20 cellular contexts compared by ENCODE assay signal in genomic region chr16:85754403-85754802, GRCh38. TPM values are rescaled to one million over a fixed set of nuclear protein-coding genes. Genes with fewer than 3 reads are reported as not detected.
A peak's percentile ranks its signal among the peaks of the same experiment; 100 is the strongest.
DNase-seq lines count a peak whose midpoint lies in the region; ATAC-seq and TF ChIP-seq lines count a peak whose summit lies in the region.
"Had no signal": no experiment of that assay in that cellular context is flagged by ENCODE, and none has a peak within 500 bp of the region (broad histone marks: within the 10 kb centered on the region; RNA-seq: fewer than 3 reads in every experiment).

No MANE protein-coding gene starts in this region.

- H3K4me3 ChIP-seq in OCI-LY1 (ENCODE audit: low read depth, low read length, poor library complexity, severe bottlenecking) = no peak overlapping the region
- H3K4me3 ChIP-seq in smooth muscle cell = no peak overlapping the region
- H3K4me3 ChIP-seq: A549, K562, ovary, stomach had no signal

- H3K79me2 ChIP-seq in OCI-LY1 (ENCODE audit: insufficient read depth, low read length) (no peaks in the 10 kb centered on the region), smooth muscle cell (ENCODE audit: low read depth) (no peaks in the 10 kb centered on the region)

- 76% methylated on average over 7 of the region's 7 CpGs for WGBS in smooth muscle cell (ENCODE audit: low lambda C conversion rate)

- H3K4me2 ChIP-seq in OCI-LY1 (ENCODE audit: low read length) (no peak overlapping the region), smooth muscle cell (no peak overlapping the region)
- H3K4me2 ChIP-seq: A549 had no signal

- H3K9ac ChIP-seq in OCI-LY1 (ENCODE audit: low read length) (no peak overlapping the region), smooth muscle cell (ENCODE audit: low read depth) (no peak overlapping the region)

- H3K27me3 Mint-ChIP-seq in mesothelial cell of epicardium (ENCODE audit: low read depth) = peaks cover 12% of the 10 kb centered on the region

- H3K9me3 ChIP-seq in OCI-LY1 (ENCODE audit: low read length) = no peaks in the 10 kb centered on the region
- H3K9me3 ChIP-seq in smooth muscle cell (replicated peaks; ENCODE audit: low read depth) = no peaks in the 10 kb centered on the region
- H3K9me3 ChIP-seq: A549, ovary, stomach had no signal

- peak overlapping the region; percentile 32 for H3K27ac ChIP-seq in OCI-LY1 (ENCODE audit: low read depth, low read length, poor library complexity, severe bottlenecking)
- H3K27ac ChIP-seq in smooth muscle cell (ENCODE audit: low read depth) = no peak overlapping the region
- H3K27ac ChIP-seq: A549, ovary had no signal

- peaks cover 36% of the 10 kb centered on the region for H3K4me1 Mint-ChIP-seq in mesothelial cell of epicardium

- no peak overlapping the region for H2AFZ ChIP-seq in OCI-LY1 (ENCODE audit: low read length)
- H2AFZ ChIP-seq in smooth muscle cell (ENCODE audit: low read depth) = no peak overlapping the region

- H3K36me3 ChIP-seq in OCI-LY1 (ENCODE audit: insufficient read depth, low read length) = no peaks in the 10 kb centered on the region
- no peaks in the 10 kb centered on the region for H3K36me3 ChIP-seq in smooth muscle cell (ENCODE audit: low read depth)
- H3K36me3 ChIP-seq: ovary, stomach had no signal

- H4K20me1 ChIP-seq in OCI-LY1 (ENCODE audit: insufficient read depth, low read length) = no peaks in the 10 kb centered on the region
- H4K20me1 ChIP-seq in smooth muscle cell (ENCODE audit: low read depth) = no peaks in the 10 kb centered on the region

- H3K9me2 ChIP-seq in OCI-LY1 (ENCODE audit: low read depth, low read length) = no peaks in the 10 kb centered on the region

- ATAC-seq in GM18505 (IDR thresholded peaks at IDR 0.05; ENCODE audit: unreplicated experiment) = no peak
- ATAC-seq: A549, K562, left cardiac atrium, WTC11 had no signal

- H3F3A ChIP-seq in OCI-LY1 (ENCODE audit: insufficient read depth, low read length) (peaks cover 4% of the 10 kb centered on the region; the same call in 1 of the 2 replicates), smooth muscle cell (ENCODE audit: low read depth) (peaks cover 5% of the 10 kb centered on the region)

- DNase-seq in NCI-H2171 treated with DMSO at 0.1 percent for 48 hours (lab: John Stamatoyannopoulos, UW) (peak; percentile 20), NCI-H2171 (lab: John Stamatoyannopoulos, UW) (no peak), MV-4-11 (lab: John Stamatoyannopoulos, UW) (peak; percentile 41), mesothelial cell of epicardium (ENCODE audit: low spot score in 2 of 2, unreplicated experiment in 2 of 2) (no peak), UCSD-AML1 (lab: John Stamatoyannopoulos, UW; ENCODE audit: unreplicated experiment) (no peak), smooth muscle cell (lab: John Stamatoyannopoulos, UW; ENCODE audit: unreplicated experiment) (no peak)
- DNase-seq: activated effector memory CD4-positive, alpha-beta T cell treated with Interleukin-2 at 50 U/mL for 16 hours; amniotic stem cell; CD4-positive, alpha-beta memory T cell; cerebellar nuclear complex; left cardiac atrium; NCI-H1694; ovary; stomach; SW 1271 had no signal

- H3K9me3 Mint-ChIP-seq in mesothelial cell of epicardium = no peaks in the 10 kb centered on the region
- H3K9me3 Mint-ChIP-seq: CD4-positive, alpha-beta memory T cell; WTC11 had no signal

- TF ChIP-seq CTCF in OCI-LY1 (IDR thresholded peaks at IDR 0.05; ENCODE audit: low read length) (no peak), mesothelial cell of epicardium (IDR thresholded peaks at IDR 0.05; ENCODE audit: unreplicated experiment) (no peak), smooth muscle cell (IDR thresholded peaks at IDR 0.05; ENCODE audit: borderline replicate concordance, insufficient read depth, poor library complexity, severe bottlenecking) (no peak)

- H3K36me3 Mint-ChIP-seq in mesothelial cell of epicardium = no peaks in the 10 kb centered on the region
- H3K36me3 Mint-ChIP-seq: CD4-positive, alpha-beta memory T cell; WTC11 had no signal

- peaks cover 88% of the 10 kb centered on the region for H3K4me1 ChIP-seq in OCI-LY1 (ENCODE audit: insufficient read depth, low read length, severe bottlenecking)
- H3K4me1 ChIP-seq in smooth muscle cell (ENCODE audit: low read depth) = peaks cover 23% of the 10 kb centered on the region

- H3K27me3 ChIP-seq in OCI-LY1 (ENCODE audit: insufficient read depth, low read length) (peaks cover 9% of the 10 kb centered on the region; the same call in 1 of the 2 replicates), smooth muscle cell (ENCODE audit: low read depth) (peaks cover 26% of the 10 kb centered on the region)
- H3K27me3 ChIP-seq: ovary had no signal

- H3K4me3 Mint-ChIP-seq in mesothelial cell of epicardium = no peak overlapping the region
- H3K4me3 Mint-ChIP-seq: CD4-positive, alpha-beta memory T cell; WTC11 had no signal

- no peak for TF ChIP-seq POLR2A in GM18505 (IDR thresholded peaks at IDR 0.05; ENCODE audit: borderline replicate concordance, extremely low read depth, insufficient read depth, insufficient read length)

- H3K27ac Mint-ChIP-seq in mesothelial cell of epicardium = peak overlapping the region; percentile 47
- H3K27ac Mint-ChIP-seq: CD4-positive, alpha-beta memory T cell; WTC11 had no signal

RNA-seq across cellular contexts. Expression of gene C16orf74, which starts 3.5 kb away (rescaled TPM):
- 11.2 to 12.1 TPM (median 12.0 TPM) in 3 replicates for total RNA-seq in mesothelial cell of epicardium
- 0.31 and 1.8 TPM in 2 replicates for total RNA-seq in smooth muscle cell
- 1.7 and 5.2 TPM in 2 replicates for polyA plus RNA-seq in smooth muscle cell
- total RNA-seq: K562 had no signal
- polyA plus RNA-seq: K562 had no signal

RNA-seq across cellular contexts. Expression of gene EMC8, which starts 44.9 kb away (rescaled TPM):
- total RNA-seq in mesothelial cell of epicardium = 28.7 to 32.3 TPM (median 31.6 TPM) in 3 replicates
- total RNA-seq in smooth muscle cell = 32.8 and 40.4 TPM in 2 replicates
- polyA plus RNA-seq in smooth muscle cell = 40.9 and 49.2 TPM in 2 replicates

RNA-seq across cellular contexts. Expression of gene COX4I1, which starts 45.1 kb away (rescaled TPM):
- total RNA-seq in mesothelial cell of epicardium (333 to 346 TPM (median 338 TPM) in 3 replicates), smooth muscle cell (342 and 349 TPM in 2 replicates)
- 586 and 612 TPM in 2 replicates for polyA plus RNA-seq in smooth muscle cell

Comparison
In these comparisons a context has a peak if more than half of its experiments do, and no peak if none do; other contexts are left out.
1. DNase-seq: peak in NCI-H2171 treated with DMSO at 0.1 percent for 48 hours (single experiment) and MV-4-11 (single experiment); none in NCI-H2171 (single experiment), mesothelial cell of epicardium (0 of 2), UCSD-AML1 (single experiment) and smooth muscle cell (single experiment).